ENCODE assay signal across 10 cellular contexts in genomic region chr5:81360640-81361039, GRCh38. TPM values are rescaled to one million over a fixed set of nuclear protein-coding genes. Genes with fewer than 3 reads are reported as not detected.
"Had no signal": no experiment of that assay in that cellular context is flagged by ENCODE, and none has a peak within 500 bp of the region (broad histone marks: within the 10 kb centered on the region; RNA-seq: fewer than 3 reads in every experiment).

No MANE protein-coding gene starts in this region.

- H3K27ac ChIP-seq: GM23248 had no signal

- H3K9ac ChIP-seq: GM23248 had no signal

- ATAC-seq: HCT116 had no signal

- DNase-seq: GM23248, GOT3, H7, HFFc6 had no signal

- H3K4me1 ChIP-seq: HAP-1 had no signal

- H3K9me3 ChIP-seq: HAP-1 had no signal

- H3K36me3 ChIP-seq: HAP-1 had no signal

- H3K4me3 ChIP-seq: GM23248, HAP-1 had no signal

- FAIRE-seq: HTR-8/SVneo had no signal

- H2AFZ ChIP-seq: GM23248 had no signal

RNA-seq across cellular contexts. Expression of gene ACOT12, which starts 33.3 kb away (rescaled TPM):
- total RNA-seq: GM23248, H4, H7, HFFc6, HT-29 had no signal
- polyA plus RNA-seq: GM23248, IgD-negative memory B cell had no signal
